In genomic region chr11:85854557-85855340, GRCh38 we compare ENCODE assay signal across 1 cellular context.
A peak's percentile ranks its signal among the peaks of the same experiment; 100 is the strongest.
TF ChIP-seq lines count a peak whose summit lies in the region.

No MANE protein-coding gene starts in this region.

TF ChIP-seq in K562, 482 proteins besides CTCF, POLR2A, EP300 and RAD21 (continued from another document and continues in another):
- no peak for TF ChIP-seq FOXP4 (CRISPR knock-in tag; IDR thresholded peaks at IDR 0.05; ENCODE audit: borderline replicate concordance)
- TF ChIP-seq, protein P1, sequence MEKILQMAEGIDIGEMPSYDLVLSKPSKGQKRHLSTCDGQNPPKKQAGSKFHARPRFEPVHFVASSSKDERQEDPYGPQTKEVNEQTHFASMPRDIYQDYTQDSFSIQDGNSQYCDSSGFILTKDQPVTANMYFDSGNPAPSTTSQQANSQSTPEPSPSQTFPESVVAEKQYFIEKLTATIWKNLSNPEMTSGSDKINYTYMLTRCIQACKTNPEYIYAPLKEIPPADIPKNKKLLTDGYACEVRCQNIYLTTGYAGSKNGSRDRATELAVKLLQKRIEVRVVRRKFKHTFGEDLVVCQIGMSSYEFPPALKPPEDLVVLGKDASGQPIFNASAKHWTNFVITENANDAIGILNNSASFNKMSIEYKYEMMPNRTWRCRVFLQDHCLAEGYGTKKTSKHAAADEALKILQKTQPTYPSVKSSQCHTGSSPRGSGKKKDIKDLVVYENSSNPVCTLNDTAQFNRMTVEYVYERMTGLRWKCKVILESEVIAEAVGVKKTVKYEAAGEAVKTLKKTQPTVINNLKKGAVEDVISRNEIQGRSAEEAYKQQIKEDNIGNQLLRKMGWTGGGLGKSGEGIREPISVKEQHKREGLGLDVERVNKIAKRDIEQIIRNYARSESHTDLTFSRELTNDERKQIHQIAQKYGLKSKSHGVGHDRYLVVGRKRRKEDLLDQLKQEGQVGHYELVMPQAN (IDR thresholded peaks at IDR 0.05; ENCODE audit: borderline replicate concordance) = peak; percentile 58; the same call in 1 of the 2 replicates
- TF ChIP-seq ZNF263 (CRISPR knock-in tag; IDR thresholded peaks at IDR 0.05; ENCODE audit: borderline replicate concordance) = peak; percentile 84
- TF ChIP-seq MEF2A (IDR thresholded peaks at IDR 0.05; ENCODE audit: control insufficient read depth, low read depth, low read length) = no peak
- TF ChIP-seq ELF1 (tag; IDR thresholded peaks at IDR 0.05) = 0 out of 2 replicates have a peak, but pooled peaks have one; percentile 1
- peak; percentile 24; the same call in 1 of the 2 replicates for TF ChIP-seq MAFG (tag; conservative IDR thresholded peaks at IDR 0.05)
- TF ChIP-seq SRSF7 (optimal IDR thresholded peaks at IDR 0.05; ENCODE audit: low read depth, low read length) = no peak
- TF ChIP-seq, protein P2, sequence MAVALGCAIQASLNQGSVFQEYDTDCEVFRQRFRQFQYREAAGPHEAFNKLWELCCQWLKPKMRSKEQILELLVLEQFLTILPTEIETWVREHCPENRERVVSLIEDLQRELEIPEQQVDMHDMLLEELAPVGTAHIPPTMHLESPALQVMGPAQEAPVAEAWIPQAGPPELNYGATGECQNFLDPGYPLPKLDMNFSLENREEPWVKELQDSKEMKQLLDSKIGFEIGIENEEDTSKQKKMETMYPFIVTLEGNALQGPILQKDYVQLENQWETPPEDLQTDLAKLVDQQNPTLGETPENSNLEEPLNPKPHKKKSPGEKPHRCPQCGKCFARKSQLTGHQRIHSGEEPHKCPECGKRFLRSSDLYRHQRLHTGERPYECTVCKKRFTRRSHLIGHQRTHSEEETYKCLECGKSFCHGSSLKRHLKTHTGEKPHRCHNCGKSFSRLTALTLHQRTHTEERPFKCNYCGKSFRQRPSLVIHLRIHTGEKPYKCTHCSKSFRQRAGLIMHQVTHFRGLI (CRISPR knock-in tag; IDR thresholded peaks at IDR 0.05) = no peak
- no peak for TF ChIP-seq ZSCAN29 (IDR thresholded peaks at IDR 0.05)
- TF ChIP-seq, protein P3, sequence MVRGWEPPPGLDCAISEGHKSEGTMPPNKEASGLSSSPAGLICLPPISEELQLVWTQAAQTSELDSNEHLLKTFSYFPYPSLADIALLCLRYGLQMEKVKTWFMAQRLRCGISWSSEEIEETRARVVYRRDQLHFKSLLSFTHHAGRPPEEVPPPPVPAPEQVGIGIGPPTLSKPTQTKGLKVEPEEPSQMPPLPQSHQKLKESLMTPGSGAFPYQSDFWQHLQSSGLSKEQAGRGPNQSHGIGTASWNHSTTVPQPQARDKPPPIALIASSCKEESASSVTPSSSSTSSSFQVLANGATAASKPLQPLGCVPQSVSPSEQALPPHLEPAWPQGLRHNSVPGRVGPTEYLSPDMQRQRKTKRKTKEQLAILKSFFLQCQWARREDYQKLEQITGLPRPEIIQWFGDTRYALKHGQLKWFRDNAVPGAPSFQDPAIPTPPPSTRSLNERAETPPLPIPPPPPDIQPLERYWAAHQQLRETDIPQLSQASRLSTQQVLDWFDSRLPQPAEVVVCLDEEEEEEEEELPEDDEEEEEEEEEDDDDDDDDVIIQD (CRISPR knock-in tag; IDR thresholded peaks at IDR 0.05) = no peak
- no peak for TF ChIP-seq BMI1 (IDR thresholded peaks at IDR 0.05; ENCODE audit: low read length)
- TF ChIP-seq MAZ (CRISPR knock-in tag; conservative IDR thresholded peaks at IDR 0.05 in 1 of 2, IDR thresholded peaks at IDR 0.05 in 1 of 2) = peak; percentile 99 to 100
- peak; percentile 64 for TF ChIP-seq KDM5B (IDR thresholded peaks at IDR 0.05; ENCODE audit: insufficient replicate concordance, low read depth, low read length)
- no peak for TF ChIP-seq CUX1 (CRISPR knock-in tag; IDR thresholded peaks at IDR 0.05)
- TF ChIP-seq ZBTB12 (CRISPR knock-in tag; IDR thresholded peaks at IDR 0.05) = no peak
- no peak for TF ChIP-seq HDAC3 (IDR thresholded peaks at IDR 0.05; ENCODE audit: borderline replicate concordance, partially characterized antibody)
- TF ChIP-seq KDM1A (IDR thresholded peaks at IDR 0.05) = no peak
- TF ChIP-seq ATF1 (CRISPR knock-in tag; IDR thresholded peaks at IDR 0.05) = no peak
- peak; percentile 44 for TF ChIP-seq ATF1 (tag; IDR thresholded peaks at IDR 0.05)
- TF ChIP-seq PHB2 (IDR thresholded peaks at IDR 0.05; ENCODE audit: low read depth) = no peak
- TF ChIP-seq HNRNPL (IDR thresholded peaks at IDR 0.05; ENCODE audit: low read depth, low read length) = no peak
- TF ChIP-seq ARNT (IDR thresholded peaks at IDR 0.05) = no peak
- TF ChIP-seq EWSR1 (IDR thresholded peaks at IDR 0.05; ENCODE audit: borderline replicate concordance, low read depth, partially characterized antibody) = no peak
- TF ChIP-seq AFF4 (CRISPR knock-in tag; IDR thresholded peaks at IDR 0.05) = no peak
- TF ChIP-seq ZNF224 (CRISPR knock-in tag; IDR thresholded peaks at IDR 0.05) = no peak
- TF ChIP-seq FOXJ2 (tag; IDR thresholded peaks at IDR 0.05) = no peak
- no peak for TF ChIP-seq ERF (CRISPR knock-in tag; IDR thresholded peaks at IDR 0.05)
- TF ChIP-seq NELFE (IDR thresholded peaks at IDR 0.05; ENCODE audit: insufficient read depth, insufficient read length) = no peak
- TF ChIP-seq ETV5 (CRISPR knock-in tag; IDR thresholded peaks at IDR 0.05; ENCODE audit: low read depth) = peak; percentile 77; the same call in 1 of the 2 replicates
- TF ChIP-seq VEZF1 (CRISPR knock-in tag; IDR thresholded peaks at IDR 0.05) = peak; percentile 95
- no peak for TF ChIP-seq SIX5 (IDR thresholded peaks at IDR 0.05; ENCODE audit: borderline replicate concordance in 1 of 2, insufficient read depth in 1 of 2, low read depth in 1 of 2, low read length in 2 of 2)
- no peak for TF ChIP-seq ZKSCAN8 (CRISPR knock-in tag; IDR thresholded peaks at IDR 0.05)
- no peak for TF ChIP-seq HSF4 (CRISPR knock-in tag; IDR thresholded peaks at IDR 0.05; ENCODE audit: borderline replicate concordance)
- peak; percentile 69; the same call in 1 of the 2 replicates for TF ChIP-seq GATAD2A (IDR thresholded peaks at IDR 0.05)
- peak; percentile 95 for TF ChIP-seq SMC3 (conservative IDR thresholded peaks at IDR 0.05; ENCODE audit: insufficient read depth, low read depth, low read length)
- TF ChIP-seq NFYB (IDR thresholded peaks at IDR 0.05; ENCODE audit: extremely low read depth, insufficient read length) = no peak
- no peak for TF ChIP-seq HNRNPH1 (optimal IDR thresholded peaks at IDR 0.05; ENCODE audit: low read depth, low read length)
- TF ChIP-seq GMEB1 (CRISPR knock-in tag; IDR thresholded peaks at IDR 0.05) = no peak
- TF ChIP-seq TCF7 (IDR thresholded peaks at IDR 0.05; ENCODE audit: borderline replicate concordance) = no peak
- no peak for TF ChIP-seq NR3C1 (CRISPR knock-in tag; IDR thresholded peaks at IDR 0.05)
- TF ChIP-seq MAFK (IDR thresholded peaks at IDR 0.05; ENCODE audit: low read length) = no peak
- TF ChIP-seq ZFX (CRISPR knock-in tag; IDR thresholded peaks at IDR 0.05) = peak; percentile 78
